Comparison of ENCODE assay signal across 15 cellular contexts in genomic region chr1:160653620-160654016, GRCh38. TPM values are rescaled to one million over a fixed set of nuclear protein-coding genes. Genes with fewer than 3 reads are reported as not detected.
DNase-seq lines count a peak whose midpoint lies in the region; ATAC-seq and TF ChIP-seq lines count a peak whose summit lies in the region.
"Had no signal": no experiment of that assay in that cellular context is flagged by ENCODE, and none has a peak within 500 bp of the region (broad histone marks: within the 10 kb centered on the region; RNA-seq: fewer than 3 reads in every experiment).

No MANE protein-coding gene starts in this region.

- peak overlapping the region; percentile 93 for H3K27ac Mint-ChIP-seq in CD4-positive, alpha-beta T cell

- H3K27me3 ChIP-seq in CD4-positive, alpha-beta T cell (ENCODE audit: control insufficient read depth, insufficient read depth, low read length) = no peaks in the 10 kb centered on the region
- H3K27me3 ChIP-seq in HUES64 (ENCODE audit: insufficient read depth, low read length) = no peaks in the 10 kb centered on the region
- no peaks in the 10 kb centered on the region for H3K27me3 ChIP-seq in iPS-20b (ENCODE audit: insufficient read depth, low read length)
- no peaks in the 10 kb centered on the region for H3K27me3 ChIP-seq in HAP-1 (ENCODE audit: low read depth)
- H3K27me3 ChIP-seq: tibial artery had no signal

- 91% methylated on average over 2 of the region's 2 CpGs for WGBS in HUES64

- CTCF ChIA-PET in CD4-positive, alpha-beta T cell (lab: Charles Lee) = no interaction called here

- H3K27ac ChIP-seq in CD4-positive, alpha-beta T cell (ENCODE audit: low read depth, low read length) = no peak overlapping the region
- H3K27ac ChIP-seq in HUES64 (ENCODE audit: low read depth, low read length) = no peak overlapping the region
- peak overlapping the region; percentile 71 for H3K27ac ChIP-seq in iPS-20b (ENCODE audit: low read length)
- H3K27ac ChIP-seq: prostate gland, SK-N-MC, tibial artery had no signal

- peaks cover 21% of the 10 kb centered on the region for H3K4me1 ChIP-seq in HUES64 (ENCODE audit: insufficient read depth, low read length)
- H3K4me1 ChIP-seq in iPS-20b (ENCODE audit: insufficient read depth, low read length) = peaks cover 24% of the 10 kb centered on the region
- peaks cover 18% of the 10 kb centered on the region for H3K4me1 ChIP-seq in HAP-1
- H3K4me1 ChIP-seq: tibial artery had no signal

- no peaks in the 10 kb centered on the region for H3K9me3 ChIP-seq in CD4-positive, alpha-beta T cell (ENCODE audit: control insufficient read depth, low read length)
- H3K9me3 ChIP-seq in HUES64 (ENCODE audit: insufficient read depth, low read depth, low read length) (no peaks in the 10 kb centered on the region), iPS-20b (ENCODE audit: insufficient read depth, low read depth, low read length) (no peaks in the 10 kb centered on the region), HAP-1 (no peaks in the 10 kb centered on the region)
- H3K9me3 ChIP-seq: prostate gland, tibial artery had no signal

- in situ Hi-C loops in HAP-1 (cut with MboI; ENCODE audit: low sequenced_read_pairs) = no loop called here

- no peak for DNase-seq in CD4-positive, alpha-beta T cell
- DNase-seq in hypothalamus (lab: John Stamatoyannopoulos, UW) (no peak), HuH-7.5 (ENCODE audit: low spot score) (no peak), HAP-1 (ENCODE audit: low spot score in 2 of 2) (no peak)
- DNase-seq: central memory CD4-positive, alpha-beta T cell; kidney glomerular epithelial cell; MV-4-11; tibial artery had no signal

- no peaks in the 10 kb centered on the region for H3K9me3 Mint-ChIP-seq in CD4-positive, alpha-beta T cell

- H3K36me3 ChIP-seq in HUES64 (ENCODE audit: insufficient read depth, low read length) = no peaks in the 10 kb centered on the region
- no peaks in the 10 kb centered on the region for H3K36me3 ChIP-seq in iPS-20b (ENCODE audit: insufficient read depth, low read depth, low read length)
- no peaks in the 10 kb centered on the region for H3K36me3 ChIP-seq in HAP-1 (replicated peaks)
- H3K36me3 ChIP-seq: prostate gland, tibial artery had no signal

- no peak overlapping the region for H3K4me3 ChIP-seq in HUES64 (ENCODE audit: low read length)
- H3K4me3 ChIP-seq in iPS-20b (ENCODE audit: low read length) = no peak overlapping the region
- no peak overlapping the region for H3K4me3 ChIP-seq in HAP-1
- H3K4me3 ChIP-seq: prostate gland, SK-N-MC, tibial artery had no signal

- H3K9ac ChIP-seq in HUES64 (ENCODE audit: low read depth, low read length) (peak overlapping the region; percentile 57; the same call in 1 of the 2 replicates), iPS-20b (ENCODE audit: low read depth, low read length) (no peak overlapping the region; the same call in 1 of the 2 replicates)

- intact Hi-C loops in CD4-positive, alpha-beta T cell (cut with DNase I, micrococcal nuclease) = no loop called here

- POLR2A ChIA-PET in CD4-positive, alpha-beta T cell (lab: Charles Lee) = no interaction called here

- H3K4me1 Mint-ChIP-seq in CD4-positive, alpha-beta T cell (ENCODE audit: low read depth) = peaks cover 82% of the 10 kb centered on the region

- no peak overlapping the region for H3K4me3 Mint-ChIP-seq in CD4-positive, alpha-beta T cell

- TF ChIP-seq CTCF in CD4-positive, alpha-beta T cell (IDR thresholded peaks at IDR 0.05) = no peak

- ATAC-seq in CD4-positive, alpha-beta T cell (ENCODE audit: poor library complexity) = no peak
- ATAC-seq in GM19452 (IDR thresholded peaks at IDR 0.05; ENCODE audit: unreplicated experiment) = peak; percentile 49
- ATAC-seq in HG03439 (IDR thresholded peaks at IDR 0.05; ENCODE audit: unreplicated experiment) = no peak

- no peaks in the 10 kb centered on the region for H3K27me3 Mint-ChIP-seq in CD4-positive, alpha-beta T cell

- H3K36me3 Mint-ChIP-seq in CD4-positive, alpha-beta T cell (ENCODE audit: low read depth) = no peaks in the 10 kb centered on the region

RNA-seq across cellular contexts. Expression of gene SLAMF1, which starts 6.8 kb away (rescaled TPM):
- 10 to 100 TPM; 39.4 to 39.8 TPM for total RNA-seq in CD4-positive, alpha-beta T cell
- not detected for polyA plus RNA-seq in HUES64 (2013, experiment 1 of 2)
- polyA plus RNA-seq in HUES64 (2013, experiment 2 of 2) = not detected
- total RNA-seq: endothelial cell of umbilical vein had no signal
- polyA plus RNA-seq: endothelial cell of umbilical vein had no signal

RNA-seq across cellular contexts. Expression of gene CD48, which starts 58.0 kb away (rescaled TPM):
- 100 to 1,000 TPM; 387 to 395 TPM for total RNA-seq in CD4-positive, alpha-beta T cell
- 0.70 TPM for polyA plus RNA-seq in HUES64 (2013, experiment 1 of 2)
- polyA plus RNA-seq in HUES64 (2013, experiment 2 of 2) = 0.57 TPM
- total RNA-seq: endothelial cell of umbilical vein had no signal
- polyA plus RNA-seq: endothelial cell of umbilical vein had no signal
